Comparison of ENCODE assay signal across 18 cellular contexts in the genomic region with DNA sequence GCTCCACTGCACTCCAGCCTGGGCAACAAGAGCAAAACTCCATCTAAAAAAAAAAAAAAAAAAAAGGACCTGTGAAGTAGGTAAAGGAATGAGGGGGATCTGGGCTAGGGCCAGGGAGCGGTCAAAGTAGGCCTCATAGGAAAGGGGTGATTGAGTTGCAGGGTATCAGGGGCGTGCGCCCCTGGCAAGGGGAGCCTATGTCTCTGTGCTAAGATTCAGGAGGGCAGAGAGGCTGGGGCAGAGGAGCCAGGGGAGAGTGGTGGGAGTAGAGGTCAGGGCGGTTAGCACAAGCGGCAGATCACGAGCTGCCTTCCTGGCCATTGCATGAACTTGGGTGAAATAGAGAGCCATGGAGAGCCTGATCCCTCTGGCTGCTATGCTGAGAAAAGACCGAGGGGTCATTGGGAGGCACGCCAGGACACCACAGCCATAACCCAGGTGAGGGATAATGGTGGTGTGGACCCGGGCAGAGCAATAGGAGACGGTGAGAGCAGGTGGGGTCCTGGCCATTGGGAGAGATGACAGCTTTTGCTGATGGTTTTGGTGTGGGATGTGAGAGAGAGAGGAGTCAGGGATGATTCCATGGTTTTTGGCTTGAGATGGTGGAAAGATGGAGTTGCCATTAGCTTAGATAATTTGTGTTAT. TPM values are rescaled to one million over a fixed set of nuclear protein-coding genes. Genes with fewer than 3 reads are reported as not detected.
DNase-seq lines count a peak whose midpoint lies in the region; ATAC-seq, FAIRE-seq and TF ChIP-seq lines count a peak whose summit lies in the region.
"Had no signal": no experiment of that assay in that cellular context is flagged by ENCODE, and none has a peak within 500 bp of the region (broad histone marks: within the 10 kb centered on the region; RNA-seq: fewer than 3 reads in every experiment).

No MANE protein-coding gene starts in this region.

- peaks cover 5% of the 10 kb centered on the region for H3K27me3 Mint-ChIP-seq in T-helper 1 cell treated with Interleukin-12 subunit alpha and Interleukin-12 subunit beta and Interleukin-4 antibody, amounts not matched to agents 30 μg/mL and 1 μg/mL, for 36 hours (ENCODE audit: low read depth)
- H3K27me3 Mint-ChIP-seq in astrocyte (ENCODE audit: low read depth, unreplicated experiment) (peaks cover 10% of the 10 kb centered on the region), neural crest cell (ENCODE audit: low read depth) (no peaks in the 10 kb centered on the region)
- H3K27me3 Mint-ChIP-seq in stimulated activated naive CD8-positive, alpha-beta T cell treated with anti-CD3 and anti-CD28 coated beads, Interleukin-15, amount 100 ng/mL, for 72 hours = no peaks in the 10 kb centered on the region

- H3K4me3 ChIP-seq in astrocyte (ENCODE audit: insufficient read depth, low read depth, low read length) = no peak overlapping the region
- H3K4me3 ChIP-seq: GM23248 had no signal

- no peaks in the 10 kb centered on the region for H3K79me2 ChIP-seq in astrocyte (ENCODE audit: insufficient read depth, low read length)

- ATAC-seq in stimulated activated naive CD8-positive, alpha-beta T cell treated with anti-CD3 and anti-CD28 coated beads, Interleukin-15, amount 100 ng/mL, for 72 hours = no peak
- ATAC-seq: PC-3 had no signal

- in situ Hi-C loops in KBM-7 (cut with MboI; ENCODE audit: low pct_unique_long_range_greater_than_20kb, low sequenced_read_pairs) = no loop called here

- H3K36me3 ChIP-seq in astrocyte (ENCODE audit: insufficient read depth, low read length) = no peaks in the 10 kb centered on the region

- H3K4me1 Mint-ChIP-seq in T-helper 1 cell treated with Interleukin-12 subunit alpha and Interleukin-12 subunit beta and Interleukin-4 antibody, amounts not matched to agents 30 μg/mL and 1 μg/mL, for 36 hours (ENCODE audit: low read depth) = peaks cover 9% of the 10 kb centered on the region
- H3K4me1 Mint-ChIP-seq in astrocyte (ENCODE audit: low read depth, unreplicated experiment) (peaks cover 34% of the 10 kb centered on the region), neural crest cell (peaks cover 80% of the 10 kb centered on the region)
- H3K4me1 Mint-ChIP-seq in stimulated activated naive CD8-positive, alpha-beta T cell treated with anti-CD3 and anti-CD28 coated beads, Interleukin-15, amount 100 ng/mL, for 72 hours = peaks cover 11% of the 10 kb centered on the region
- H3K4me1 Mint-ChIP-seq: CD8-positive, alpha-beta memory T cell had no signal

- DNase-seq in T-helper 1 cell (no peak), astrocyte (ENCODE audit: low read depth) (no peak), neural crest cell (ENCODE audit: low read depth, low spot score) (no peak), KBM-7 (no peak)
- no peak for DNase-seq in stimulated activated naive CD8-positive, alpha-beta T cell treated with anti-CD3 and anti-CD28 coated beads, Interleukin-15, amount 100 ng/mL, for 72 hours
- DNase-seq in activated effector memory CD4-positive, alpha-beta T cell treated with Interleukin-2 at 50 U/mL for 16 hours = no peak
- DNase-seq in activated naive CD4-positive, alpha-beta T cell (lab: John Stamatoyannopoulos, UW) = no peak
- DNase-seq: CD8-positive, alpha-beta memory T cell; KG1; NCI-H1092; NCI-H1694; NCI-H69; NK-92 treated with Interleukin-12 subunit alpha and Interleukin-12 subunit beta, amount 100 ng/mL, for 24 hours; PC-3 had no signal

- H2AFZ ChIP-seq in astrocyte (ENCODE audit: low read depth, low read length) = no peak overlapping the region
- H2AFZ ChIP-seq: GM23248 had no signal

- TF ChIP-seq CTCF in astrocyte (IDR thresholded peaks at IDR 0.05; ENCODE audit: insufficient read depth, low read depth, low read length) (no peak), neural crest cell (conservative IDR thresholded peaks at IDR 0.05) (no peak)

- H3K4me2 ChIP-seq in astrocyte (ENCODE audit: low read length) = no peak overlapping the region

- H3K27ac Mint-ChIP-seq in T-helper 1 cell treated with Interleukin-12 subunit alpha and Interleukin-12 subunit beta and Interleukin-4 antibody, amounts not matched to agents 30 μg/mL and 1 μg/mL, for 36 hours = peak overlapping the region; percentile 53
- peak overlapping the region; percentile 55 for H3K27ac Mint-ChIP-seq in astrocyte (ENCODE audit: unreplicated experiment)
- peak overlapping the region; percentile 20 for H3K27ac Mint-ChIP-seq in neural crest cell (ENCODE audit: unreplicated experiment)
- H3K27ac Mint-ChIP-seq in stimulated activated naive CD8-positive, alpha-beta T cell treated with anti-CD3 and anti-CD28 coated beads, Interleukin-15, amount 100 ng/mL, for 72 hours = peak overlapping the region; percentile 15 to 60

- FAIRE-seq in astrocyte (lab: Jason Lieb, UNC) = no peak
- FAIRE-seq: HTR-8/SVneo had no signal

- no peak overlapping the region for H3K27ac ChIP-seq in astrocyte (ENCODE audit: low read depth, low read length)
- H3K27ac ChIP-seq: 22Rv1 had no signal

- H3K27me3 ChIP-seq in astrocyte (ENCODE audit: insufficient read depth, low read length) = no peaks in the 10 kb centered on the region

- H3K36me3 Mint-ChIP-seq in T-helper 1 cell treated with Interleukin-12 subunit alpha and Interleukin-12 subunit beta and Interleukin-4 antibody, amounts not matched to agents 30 μg/mL and 1 μg/mL, for 36 hours (ENCODE audit: low read depth) = no peaks in the 10 kb centered on the region
- H3K36me3 Mint-ChIP-seq in astrocyte (ENCODE audit: low read depth, unreplicated experiment) (peaks cover 1% of the 10 kb centered on the region), neural crest cell (ENCODE audit: low read depth) (no peaks in the 10 kb centered on the region)
- H3K36me3 Mint-ChIP-seq: CD8-positive, alpha-beta memory T cell had no signal

- H3K4me1 ChIP-seq in astrocyte (ENCODE audit: insufficient read depth, low read length) = peaks cover 26% of the 10 kb centered on the region

- H3K4me3 Mint-ChIP-seq in T-helper 1 cell treated with Interleukin-12 subunit alpha and Interleukin-12 subunit beta and Interleukin-4 antibody, amounts not matched to agents 30 μg/mL and 1 μg/mL, for 36 hours = no peak overlapping the region
- H3K4me3 Mint-ChIP-seq in astrocyte (ENCODE audit: unreplicated experiment) (no peak overlapping the region), neural crest cell (no peak overlapping the region)
- H3K4me3 Mint-ChIP-seq in stimulated activated naive CD8-positive, alpha-beta T cell treated with anti-CD3 and anti-CD28 coated beads, Interleukin-15, amount 100 ng/mL, for 72 hours = no peak overlapping the region
- H3K4me3 Mint-ChIP-seq: CD8-positive, alpha-beta memory T cell had no signal

- H3K9me3 ChIP-seq in astrocyte (ENCODE audit: insufficient read depth, low read depth, low read length) = no peaks in the 10 kb centered on the region

- H4K20me1 ChIP-seq in astrocyte (ENCODE audit: insufficient read depth, low read length) = no peaks in the 10 kb centered on the region

- H3K9ac ChIP-seq in astrocyte (ENCODE audit: low read length) = no peak overlapping the region
- H3K9ac ChIP-seq: GM23248 had no signal

- H3K9me3 Mint-ChIP-seq in T-helper 1 cell treated with Interleukin-12 subunit alpha and Interleukin-12 subunit beta and Interleukin-4 antibody, amounts not matched to agents 30 μg/mL and 1 μg/mL, for 36 hours = no peaks in the 10 kb centered on the region
- H3K9me3 Mint-ChIP-seq in astrocyte (ENCODE audit: unreplicated experiment) = no peaks in the 10 kb centered on the region
- no peaks in the 10 kb centered on the region for H3K9me3 Mint-ChIP-seq in neural crest cell
- no peaks in the 10 kb centered on the region for H3K9me3 Mint-ChIP-seq in stimulated activated naive CD8-positive, alpha-beta T cell treated with anti-CD3 and anti-CD28 coated beads, Interleukin-15, amount 100 ng/mL, for 72 hours
- H3K9me3 Mint-ChIP-seq: CD8-positive, alpha-beta memory T cell had no signal

RNA-seq across cellular contexts. Expression of a gene that starts 30.6 kb away (rescaled TPM):
- total RNA-seq in astrocyte (12.3 and 17.5 TPM in 2 replicates), neural crest cell (16.0 and 17.9 TPM in 2 replicates)
